In genomic region chr15:101391981-101392566, GRCh38 we compare ENCODE assay signal across 17 cellular contexts.
DNase-seq lines count a peak whose midpoint lies in the region; ATAC-seq and TF ChIP-seq lines count a peak whose summit lies in the region.
"Had no signal": no experiment of that assay in that cellular context is flagged by ENCODE, and none has a peak within 500 bp of the region (broad histone marks: within the 10 kb centered on the region; RNA-seq: fewer than 3 reads in every experiment).

No MANE protein-coding gene starts in this region.

- no peaks in the 10 kb centered on the region for H4K20me1 ChIP-seq in MM.1S (ENCODE audit: insufficient read depth, low read length)

- TF ChIP-seq CTCF in MM.1S (IDR thresholded peaks at IDR 0.05; ENCODE audit: low read length) (no peak), testis (IDR thresholded peaks at IDR 0.05) (no peak)

- peaks cover 16% of the 10 kb centered on the region for H3K4me1 ChIP-seq in MM.1S (ENCODE audit: low read length)
- H3K4me1 ChIP-seq in testis: no peaks in the 10 kb centered on the region

- peak; percentile 52 for DNase-seq in MM.1S
- no peak for DNase-seq in activated CD8-positive, alpha-beta memory T cell treated with anti-CD3 and anti-CD28 coated beads for 24 hours
- DNase-seq in NCI-H748 treated with DMSO at 0.1 percent for 48 hours (lab: John Stamatoyannopoulos, UW): no peak
- DNase-seq in testis: no peak
- DNase-seq: aorta; DMS79; H9; mesendoderm; NCI-H2107; stimulated activated CD4-positive, alpha-beta T cell treated with anti-CD3 and anti-CD28 coated beads, Interleukin-15, amount 100 ng/mL, for 24 hours; stimulated activated CD8-positive, alpha-beta memory T cell treated with anti-CD3 and anti-CD28 coated beads, Interleukin-4, amount 100 ng/mL, for 48 hours; WERI-Rb-1 had no signal

- H3K4me3 ChIP-seq in GM08714 (ENCODE audit: low read length) (peak overlapping the region; percentile 40; the same call in 1 of the 2 replicates), MM.1S (ENCODE audit: low read length) (no peak overlapping the region), testis (no peak overlapping the region)

- ATAC-seq in GM19324 (IDR thresholded peaks at IDR 0.05; ENCODE audit: low FRiP score, unreplicated experiment) (peak; percentile 67), HG02642 (IDR thresholded peaks at IDR 0.05; ENCODE audit: poor library complexity, unreplicated experiment) (peak; percentile 69), HG02610 (IDR thresholded peaks at IDR 0.05; ENCODE audit: unreplicated experiment) (no peak)
- ATAC-seq: SK-N-SH treated with all-trans-retinoic acid at 6 μM for 48 hours had no signal

- H2AFZ ChIP-seq in MM.1S (ENCODE audit: low read length): peak overlapping the region; percentile 28; the same call in 1 of the 2 replicates

- no peaks in the 10 kb centered on the region for H3K9me2 ChIP-seq in MM.1S (replicated peaks; ENCODE audit: insufficient read depth, low read length)

- no peaks in the 10 kb centered on the region for H3F3A ChIP-seq in MM.1S (ENCODE audit: insufficient read depth, low read length)

- H3K79me2 ChIP-seq in MM.1S (ENCODE audit: low read length): no peaks in the 10 kb centered on the region

- H3K9me3 ChIP-seq in MM.1S (replicated peaks; ENCODE audit: insufficient read depth, low read length) (no peaks in the 10 kb centered on the region), testis (no peaks in the 10 kb centered on the region)

- TF ChIP-seq POLR2A in testis (IDR thresholded peaks at IDR 0.05): no peak

- H3K27ac ChIP-seq in MM.1S (ENCODE audit: low read length) (no peak overlapping the region), testis (no peak overlapping the region)
- H3K27ac ChIP-seq: WERI-Rb-1 had no signal

- no peak overlapping the region for H3K9ac ChIP-seq in MM.1S (ENCODE audit: low read length)

- H3K4me2 ChIP-seq in MM.1S (ENCODE audit: low read depth, low read length): peak overlapping the region; percentile 47; the same call in 1 of the 2 replicates

- no peaks in the 10 kb centered on the region; the same call in 1 of the 2 replicates for H3K27me3 ChIP-seq in MM.1S (replicated peaks; ENCODE audit: insufficient read depth, low read length)
- no peaks in the 10 kb centered on the region for H3K27me3 ChIP-seq in testis

- intact Hi-C loops in testis (cut with DNase I; ENCODE audit: low total_unique reads): no loop called here

- H3K36me3 ChIP-seq in MM.1S (replicated peaks; ENCODE audit: insufficient read depth, low read length) (no peaks in the 10 kb centered on the region; the same call in 1 of the 2 replicates), testis (ENCODE audit: low read depth, missing control alignments) (no peaks in the 10 kb centered on the region)
- H3K36me3 ChIP-seq: WERI-Rb-1 had no signal

- 87 to 88% methylated on average over 17 of the region's 17 CpGs for WGBS in testis, 2 donors
